ENCODE assay signal across 34 cellular contexts in the genomic region with DNA sequence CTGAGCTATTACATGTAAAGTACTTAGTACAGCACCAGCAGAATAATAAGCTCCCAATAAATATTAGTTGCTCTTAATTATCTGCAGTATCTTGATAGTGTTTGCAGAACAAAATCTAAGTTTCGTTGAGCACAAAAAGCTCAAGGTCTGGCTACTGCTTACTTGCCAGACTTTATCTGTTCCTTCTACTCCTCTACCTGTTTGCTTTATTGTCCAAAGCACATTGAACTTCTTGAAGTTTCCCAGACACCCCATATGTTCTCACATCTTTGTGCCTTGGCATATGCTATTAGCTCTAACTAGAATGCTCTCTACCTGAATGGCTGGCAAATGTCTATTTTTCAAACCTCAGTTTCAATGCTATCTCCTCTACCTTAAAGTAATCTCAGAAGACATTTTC.
"Had no signal": no experiment of that assay in that cellular context is flagged by ENCODE, and none has a peak within 500 bp of the region (broad histone marks: within the 10 kb centered on the region; RNA-seq: fewer than 3 reads in every experiment).

No MANE protein-coding gene starts in this region.

- DNase-seq: Karpas-422, Kasumi-1, MG63, MM.1S, MV-4-11, NCI-H1048, NCI-H1092, NCI-H1092 treated with DMSO at 0.1 percent for 48 hours, NCI-H1105, NCI-H1105 treated with DMSO at 0.1 percent for 48 hours, NCI-H1417, NCI-H1417 treated with DMSO at 0.1 percent for 48 hours, NCI-H1436, NCI-H1436 treated with DMSO at 0.1 percent for 48 hours, NCI-H146, NCI-H1694, NCI-H1694 treated with DMSO at 0.1 percent for 48 hours, NCI-H187, NCI-H187 treated with DMSO at 0.1 percent for 48 hours, NCI-H1930, NCI-H2029, NCI-H2029 treated with DMSO at 0.1 percent for 48 hours, NCI-H2081, NCI-H2081 treated with DMSO at 0.1 percent for 48 hours, NCI-H2107, NCI-H2171, NCI-H2171 treated with DMSO at 0.1 percent for 48 hours, NCI-H2227 treated with DMSO at 0.1 percent for 48 hours, NCI-H226, NCI-H345, NCI-H446, NCI-H446 treated with DMSO at 0.1 percent for 48 hours, NCI-H510A, NCI-H510A treated with DMSO at 0.1 percent for 48 hours had no signal

- H3K4me3 ChIP-seq: MG63 had no signal

- H3K36me3 ChIP-seq: MG63 had no signal

- H3K27me3 ChIP-seq: MG63 had no signal
